Comparison of ENCODE assay signal across 22 cellular contexts in the genomic region with DNA sequence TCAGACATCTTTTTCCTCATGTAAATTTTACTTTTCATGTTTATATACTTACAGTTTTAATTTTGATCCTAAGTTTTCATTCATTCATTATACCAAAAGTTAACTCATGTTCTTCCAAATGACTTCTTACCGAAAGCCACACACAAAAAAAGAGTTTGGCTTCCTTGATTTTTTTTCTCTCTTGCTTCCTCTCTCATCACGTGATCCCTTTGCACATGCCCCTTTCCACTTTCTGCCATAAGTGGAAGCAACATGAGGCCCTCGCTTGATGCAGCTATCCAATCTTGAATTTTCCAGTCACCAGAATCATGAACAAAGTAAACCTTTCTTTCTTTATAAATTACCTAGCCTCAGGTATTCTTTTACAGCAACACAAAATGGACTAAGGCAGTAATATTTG.
"Had no signal": no experiment of that assay in that cellular context is flagged by ENCODE, and none has a peak within 500 bp of the region (broad histone marks: within the 10 kb centered on the region; RNA-seq: fewer than 3 reads in every experiment).

No MANE protein-coding gene starts in this region.

- H3K27ac ChIP-seq: KMS-11, RWPE1 had no signal

- ATAC-seq: Panc1, SK-N-SH treated with all-trans-retinoic acid at 6 μM for 48 hours, T-helper 17 cell had no signal

- H3K4me1 Mint-ChIP-seq: T-helper 17 cell had no signal

- DNase-seq: IMR-90, Kasumi-1, MM.1S, NCI-H1092 treated with DMSO at 0.1 percent for 48 hours, NCI-H1436, NCI-H187, NCI-H2029, NCI-H2081 treated with DMSO at 0.1 percent for 48 hours, NCI-H2171, NCI-H226, NCI-H446, NCI-H510A, NCI-H524 treated with DMSO at 0.1 percent for 48 hours, NCI-H69, NCI-H774, SHP77, T-helper 1 cell, T-helper 17 cell had no signal

- H3K4me3 Mint-ChIP-seq: T-helper 17 cell had no signal

- H3K4me2 ChIP-seq: KMS-11 had no signal

- H3K9ac ChIP-seq: KMS-11 had no signal

- H3K27ac Mint-ChIP-seq: T-helper 17 cell had no signal
